Comparison of ENCODE assay signal across 1 cellular context in genomic region chr21:44552136-44552535, GRCh38.
TF ChIP-seq lines count a peak whose summit lies in the region.

No MANE protein-coding gene starts in this region.

TF ChIP-seq in GM23338, 12 proteins besides CTCF, POLR2A, EP300 and RAD21 (continued from another document):
- TF ChIP-seq REST (IDR thresholded peaks at IDR 0.05; ENCODE audit: unreplicated experiment): no peak
- TF ChIP-seq ZNF462 (CRISPR knock-in tag; IDR thresholded peaks at IDR 0.05): no peak
- TF ChIP-seq EZH2phosphoT487 (IDR thresholded peaks at IDR 0.05; ENCODE audit: unreplicated experiment): no peak
- no peak for TF ChIP-seq POLR2AphosphoS5 (IDR thresholded peaks at IDR 0.05; ENCODE audit: low read depth)
